In the genomic region with DNA sequence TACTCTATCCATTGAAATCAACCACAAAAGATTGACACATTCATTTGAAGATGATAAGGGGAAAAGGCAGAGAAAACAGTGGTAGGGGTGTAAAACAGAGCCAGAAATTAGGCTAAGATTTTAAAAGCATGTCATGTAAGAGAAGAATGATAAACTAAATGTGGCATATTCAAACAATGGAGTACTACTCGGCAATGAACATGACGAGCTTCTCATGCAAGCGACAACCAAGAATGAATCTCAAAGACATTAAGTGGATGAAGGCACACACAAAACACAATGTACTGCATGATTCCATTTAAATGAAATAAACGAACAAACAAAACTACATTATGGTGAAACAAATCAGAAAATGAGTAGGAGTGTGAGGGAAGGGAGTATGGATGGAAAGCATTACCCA, we compare ENCODE assay signal across 21 cellular contexts.
"Had no signal": no experiment of that assay in that cellular context is flagged by ENCODE, and none has a peak within 500 bp of the region (broad histone marks: within the 10 kb centered on the region; RNA-seq: fewer than 3 reads in every experiment).

No MANE protein-coding gene starts in this region.

- H3K27me3 ChIP-seq: ovary, right atrium auricular region, right lobe of liver, tibial nerve, vagina had no signal

- H3K4me3 ChIP-seq: left ventricle myocardium inferior, lung, mucosa of descending colon, ovary, right atrium auricular region, right lobe of liver, smooth muscle cell, tibial nerve, vagina had no signal

- H3K4me1 ChIP-seq: left ventricle myocardium inferior, right atrium auricular region, right lobe of liver, tibial nerve, vagina had no signal

- DNase-seq: islet precursor cell; left ventricle myocardium inferior; midbrain; mucosa of descending colon; naive thymus-derived CD4-positive, alpha-beta T cell; ovary; right lobe of liver; stimulated activated CD4-positive, alpha-beta T cell treated with anti-CD3 and anti-CD28 coated beads, Interleukin-1b, Interleukin-23, amount 100 ng/mL, for 48 hours; stimulated activated CD4-positive, alpha-beta T cell treated with anti-CD3 and anti-CD28 coated beads, Interleukin-2, amount 100 ng/mL, for 48 hours; stimulated activated CD4-positive, alpha-beta T cell treated with anti-CD3 and anti-CD28 coated beads, Interleukin-4, amount 100 ng/mL, for 4 hours; stimulated activated CD8-positive, alpha-beta memory T cell treated with anti-CD3 and anti-CD28 coated beads, Interleukin-4, amount 100 ng/mL, for 48 hours; stimulated activated naive CD4-positive, alpha-beta T cell treated with Interleukin-2 at 50 U/mL for 16 hours; stimulated activated naive CD8-positive, alpha-beta T cell treated with anti-CD3 and anti-CD28 coated beads, Interleukin-15, amount 100 ng/mL, for 72 hours; substantia nigra had no signal

- H3K4me2 ChIP-seq: smooth muscle cell had no signal

- H3K36me3 ChIP-seq: ovary, right atrium auricular region, tibial nerve, vagina had no signal

- ATAC-seq: mucosa of descending colon; naive thymus-derived CD4-positive, alpha-beta T cell; natural killer cell treated with Interleukin-12 subunit alpha and Interleukin-12 subunit beta and Interleukin-15 and Interleukin-18, amount 100 ng/mL, for 72 hours; right lobe of liver; stimulated activated memory B cell treated with anti-CD40 and anti-IgM and Interleukin-4, amounts not matched to agents 10 μg/mL and 1 μg/mL and 100 μg/mL, for 72 hours; stimulated activated naive CD8-positive, alpha-beta T cell treated with anti-CD3 and anti-CD28 coated beads, Interleukin-15, amount 100 ng/mL, for 72 hours had no signal

- H3K9me3 ChIP-seq: left ventricle myocardium inferior, mucosa of descending colon, ovary, right atrium auricular region, right lobe of liver, tibial nerve, vagina had no signal

- H3K27ac ChIP-seq: left ventricle myocardium inferior, ovary, right atrium auricular region, right lobe of liver, tibial nerve, vagina had no signal
